In the genomic region with DNA sequence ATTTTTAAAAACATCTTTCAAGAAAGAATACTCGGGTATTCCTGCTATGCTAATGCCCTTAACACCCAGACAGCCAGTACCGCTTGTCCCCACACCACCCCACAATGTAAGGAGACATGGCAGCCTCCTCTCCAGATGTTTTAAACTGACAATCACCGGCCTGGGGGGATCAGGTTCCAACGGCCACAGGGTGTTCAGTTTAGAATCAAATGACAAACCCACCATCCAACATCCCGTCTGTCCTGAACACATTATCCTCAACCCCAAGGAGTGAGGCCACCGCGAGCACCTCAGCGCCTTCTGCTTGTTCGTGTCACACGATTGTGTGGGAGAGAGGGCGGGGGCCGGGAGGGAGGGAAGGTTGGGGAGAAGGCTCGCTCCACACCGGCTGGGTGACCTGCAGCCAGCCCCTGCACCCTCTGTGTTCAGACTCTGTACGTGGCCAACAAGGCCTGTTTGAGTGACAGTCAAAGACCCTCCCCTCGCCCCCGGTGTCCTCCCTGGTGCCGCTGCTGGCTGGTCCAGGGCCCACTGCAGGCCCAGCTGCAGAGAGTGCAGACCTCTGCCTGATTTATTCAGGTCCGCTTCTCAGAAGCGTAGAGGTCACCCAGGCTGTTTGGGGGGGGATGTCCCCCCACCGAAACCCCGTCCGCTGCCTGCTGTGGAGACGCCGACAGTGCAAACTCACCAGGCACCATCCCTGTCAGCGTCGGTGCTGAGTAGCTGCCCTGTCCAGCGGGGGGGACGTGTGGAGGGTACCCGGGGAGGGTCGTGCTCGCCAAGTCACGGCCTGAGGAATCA, we compare ENCODE assay signal across 26 cellular contexts.
"Had no signal": no experiment of that assay in that cellular context is flagged by ENCODE, and none has a peak within 500 bp of the region (broad histone marks: within the 10 kb centered on the region; RNA-seq: fewer than 3 reads in every experiment).

No MANE protein-coding gene starts in this region.

- H3K27ac ChIP-seq: adrenal gland, body of pancreas, coronary artery, heart left ventricle, parathyroid adenoma, thoracic aorta, vagina had no signal

- H3K79me2 ChIP-seq: parathyroid adenoma had no signal

- DNase-seq: activated CD4-positive, alpha-beta T cell treated with anti-CD3 and anti-CD28 coated beads for 48 hours; activated CD4-positive, alpha-beta T cell treated with anti-CD3 and anti-CD28 coated beads, Interleukin-2, amount 50 U/mL, for 48 hours; activated CD8-positive, alpha-beta memory T cell treated with anti-CD3 and anti-CD28 coated beads for 24 hours; activated effector memory CD4-positive, alpha-beta T cell treated with Interleukin-2 at 50 U/mL for 16 hours; activated naive CD4-positive, alpha-beta T cell treated with anti-CD3 and anti-CD28 coated beads for 36 hours; activated naive CD8-positive, alpha-beta T cell treated with anti-CD3 and anti-CD28 coated beads for 36 hours; adrenal gland; body of pancreas; heart left ventricle; hypothalamus; immature natural killer cell; mucosa of descending colon; occipital lobe; right cardiac atrium; stimulated activated CD4-positive, alpha-beta T cell treated with anti-CD3 and anti-CD28 coated beads, Interleukin-2, amount 100 ng/mL, for 48 hours; T-cell; trophoblast cell had no signal

- H3K36me3 ChIP-seq: adrenal gland, heart left ventricle, thoracic aorta, vagina had no signal

- H3K9me3 Mint-ChIP-seq: activated naive CD4-positive, alpha-beta T cell treated with anti-CD3 and anti-CD28 coated beads for 36 hours; activated naive CD8-positive, alpha-beta T cell treated with anti-CD3 and anti-CD28 coated beads for 36 hours; immature natural killer cell; neural crest cell; stimulated activated naive CD8-positive, alpha-beta T cell treated with anti-CD3 and anti-CD28 coated beads, Interleukin-15, Interleukin-2, amounts not matched to agents 100 ng/mL and 50 ng/mL, for 24 hours had no signal

- H3K4me1 ChIP-seq: adrenal gland, body of pancreas, heart left ventricle, parathyroid adenoma, vagina had no signal

- H2AFZ ChIP-seq: parathyroid adenoma had no signal

- H3K36me3 Mint-ChIP-seq: activated naive CD8-positive, alpha-beta T cell treated with anti-CD3 and anti-CD28 coated beads for 36 hours; immature natural killer cell; T-cell had no signal

- H3K9me3 ChIP-seq: adrenal gland, body of pancreas, heart left ventricle, mucosa of descending colon, thoracic aorta, vagina had no signal

- H3K4me3 Mint-ChIP-seq: activated naive CD4-positive, alpha-beta T cell treated with anti-CD3 and anti-CD28 coated beads for 36 hours; activated naive CD8-positive, alpha-beta T cell treated with anti-CD3 and anti-CD28 coated beads for 36 hours; immature natural killer cell; neural crest cell; stimulated activated naive CD8-positive, alpha-beta T cell treated with anti-CD3 and anti-CD28 coated beads, Interleukin-15, Interleukin-2, amounts not matched to agents 100 ng/mL and 50 ng/mL, for 24 hours; T-cell had no signal

- H3K4me3 ChIP-seq: adrenal gland, body of pancreas, coronary artery, heart left ventricle, lung, mucosa of descending colon, thoracic aorta, vagina had no signal

- H3K4me1 Mint-ChIP-seq: activated naive CD8-positive, alpha-beta T cell treated with anti-CD3 and anti-CD28 coated beads for 36 hours; immature natural killer cell; T-cell had no signal

- ATAC-seq: activated CD4-positive, CD25-positive, alpha-beta regulatory T cell treated with anti-CD3 and anti-CD28 coated beads, Interleukin-2, amount 50 U/mL, for 24 hours; body of pancreas; heart left ventricle; left lobe of liver; mucosa of descending colon; right cardiac atrium; T-cell had no signal

- H3K27me3 ChIP-seq: body of pancreas, vagina had no signal

- H3K27ac Mint-ChIP-seq: activated naive CD4-positive, alpha-beta T cell treated with anti-CD3 and anti-CD28 coated beads for 36 hours; activated naive CD8-positive, alpha-beta T cell treated with anti-CD3 and anti-CD28 coated beads for 36 hours; immature natural killer cell; stimulated activated naive CD8-positive, alpha-beta T cell treated with anti-CD3 and anti-CD28 coated beads, Interleukin-15, Interleukin-2, amounts not matched to agents 100 ng/mL and 50 ng/mL, for 24 hours; T-cell had no signal
